In genomic region chr5:132491368-132492364, GRCh38 we compare ENCODE assay signal across 9 cellular contexts. TPM values are rescaled to one million over a fixed set of nuclear protein-coding genes. Genes with fewer than 3 reads are reported as not detected.
A peak's percentile ranks its signal among the peaks of the same experiment; 100 is the strongest.
DNase-seq lines count a peak whose midpoint lies in the region; ATAC-seq and TF ChIP-seq lines count a peak whose summit lies in the region.
"Had no signal": no experiment of that assay in that cellular context is flagged by ENCODE, and none has a peak within 500 bp of the region (broad histone marks: within the 10 kb centered on the region; RNA-seq: fewer than 3 reads in every experiment).

No MANE protein-coding gene starts in this region.

- peak overlapping the region; percentile 72 for H3K4me3 ChIP-seq in GM06990 (replicated peaks; ENCODE audit: low read depth, low read length)
- peak overlapping the region; percentile 45 for H3K4me3 ChIP-seq in HEK293 (ENCODE audit: low read depth, low read length)
- H3K4me3 ChIP-seq in Panc1 (ENCODE audit: low read depth in 2 of 2, low read length in 2 of 2), result peak overlapping the region; percentile 83 to 88
- H3K4me3 ChIP-seq in choroid plexus epithelial cell (ENCODE audit: low read depth, low read length), result peak overlapping the region; percentile 94
- H3K4me3 ChIP-seq in mucosa of stomach (ENCODE audit: low read length), result peak overlapping the region; percentile 52

- POLR2A ChIA-PET in HEK293 (lab: Yijun Ruan, JAX) (interaction anchor here (0.6 to 2.6 kb wide), 20 partner anchors 9 to 199 kb away, joined by 3 to 27 read pairs (median 8); partner anchors contain the start of gene SLC22A4), Panc1 (lab: Charles Lee) (interaction anchor here (0.7 kb wide), 1 partner anchor 14 kb away, joined by 3 read pairs; no protein-coding TSS in a partner anchor)

- CTCF ChIA-PET in HEK293 (lab: Yijun Ruan, JAX), result interaction anchor here (0.6 to 2.6 kb wide), 8 partner anchors 9 to 229 kb away, joined by 3 to 12 read pairs (median 3); no protein-coding TSS in a partner anchor
- CTCF ChIA-PET in Panc1 (lab: Charles Lee), result no interaction called here

- H3K4me1 ChIP-seq in HEK293 (ENCODE audit: control insufficient read depth, insufficient read depth, low read length), result peaks cover 6% of the 10 kb centered on the region
- H3K4me1 ChIP-seq in Panc1 (ENCODE audit: control insufficient read depth, insufficient read depth, low read length), result peaks cover 26% of the 10 kb centered on the region
- H3K4me1 ChIP-seq in mucosa of stomach (ENCODE audit: control insufficient read depth, insufficient read depth, low read length), result peaks cover 45% of the 10 kb centered on the region

- DNase-seq in GM06990 (ENCODE audit: extremely low read depth, insufficient read length) (no peak), Panc1 (ENCODE audit: low read depth, low spot score) (no peak), choroid plexus epithelial cell (ENCODE audit: low read depth) (no peak), GM03348 (ENCODE audit: low spot score) (no peak), NCI-H345 treated with DMSO at 0.1 percent for 48 hours (lab: John Stamatoyannopoulos, UW; ENCODE audit: unreplicated experiment) (no peak), NCI-H2196 (lab: John Stamatoyannopoulos, UW; ENCODE audit: unreplicated experiment) (no peak)

- peak; percentile 6 for ATAC-seq in Panc1

- peaks cover 17% of the 10 kb centered on the region for H3K36me3 ChIP-seq in GM06990 (ENCODE audit: control insufficient read depth, insufficient read depth, low read length)
- peaks cover 0 to 24% of the 10 kb centered on the region in 2 experiments; a peak in 1 of 3 replicates for H3K36me3 ChIP-seq in HEK293 (ENCODE audit: control insufficient read depth in 2 of 2, insufficient read depth in 1 of 2, low read length in 2 of 2)
- H3K36me3 ChIP-seq in Panc1 (ENCODE audit: control insufficient read depth, insufficient read depth, low read length), result no peaks in the 10 kb centered on the region; the same call in 1 of the 2 replicates
- peaks cover 13% of the 10 kb centered on the region for H3K36me3 ChIP-seq in mucosa of stomach (ENCODE audit: control insufficient read depth, insufficient read depth, low read length)

- H3K27me3 ChIP-seq in GM06990 (replicated peaks; ENCODE audit: control insufficient read depth, insufficient read depth, low read length) (no peaks in the 10 kb centered on the region), Panc1 (ENCODE audit: control insufficient read depth, insufficient read depth, low read length) (no peaks in the 10 kb centered on the region), mucosa of stomach (ENCODE audit: control insufficient read depth, insufficient read depth, low read length) (no peaks in the 10 kb centered on the region)

- intact Hi-C loops in Panc1 (cut with micrococcal nuclease; ENCODE audit: unreplicated experiment), result loop anchor here (10.0 kb wide), 1 partner anchor 427 kb away; the partner anchor contains the start of gene IL3

- H3K9me3 ChIP-seq in HEK293 (ENCODE audit: control insufficient read depth, insufficient read depth, low read depth, low read length) (no peaks in the 10 kb centered on the region), Panc1 (ENCODE audit: control insufficient read depth, insufficient read depth, low read depth, low read length) (no peaks in the 10 kb centered on the region), mucosa of stomach (ENCODE audit: control insufficient read depth, low read length) (no peaks in the 10 kb centered on the region)

- BruUV-seq in Panc1 (replicated peaks; lab: Mats Ljungman, UMichigan), result no TSS peak

- no peak for TF ChIP-seq CTCF in GM06990 (IDR thresholded peaks at IDR 0.05; ENCODE audit: insufficient read depth, low read length, poor library complexity, severe bottlenecking)
- no peak for TF ChIP-seq CTCF in HEK293 (tag by site-specific recombination; IDR thresholded peaks at IDR 0.05)
- no peak for TF ChIP-seq CTCF in Panc1 (IDR thresholded peaks at IDR 0.05)
- TF ChIP-seq CTCF in choroid plexus epithelial cell (conservative IDR thresholded peaks at IDR 0.05; ENCODE audit: low read depth, low read length), result no peak

- H3K9ac ChIP-seq in mucosa of stomach (ENCODE audit: low read length), result peak overlapping the region; percentile 80

- in situ Hi-C loops in Panc1 (cut with HindIII; ENCODE audit: low pct_unique_long_range_greater_than_20kb, low sequenced_read_pairs), result loop anchor here (25.0 kb wide), 1 partner anchor 104 kb away; no protein-coding TSS in a partner anchor

- H3K27ac ChIP-seq in HEK293 (ENCODE audit: extremely low read depth, low read depth, low read length) (peak overlapping the region; percentile 44; the same call in 1 of the 2 replicates), Panc1 (ENCODE audit: low read length) (peak overlapping the region; percentile 89)

TF ChIP-seq in HEK293, 187 proteins besides CTCF, POLR2A, EP300 and RAD21:
- TF ChIP-seq MZF1 (tag by site-specific recombination; IDR thresholded peaks at IDR 0.05; ENCODE audit: borderline replicate concordance), result no peak
- no peak for TF ChIP-seq MEIS1 (CRISPR knock-in tag; IDR thresholded peaks at IDR 0.05; ENCODE audit: borderline replicate concordance)
- no peak for TF ChIP-seq ZNF121 (tag by site-specific recombination; IDR thresholded peaks at IDR 0.05)
- no peak for TF ChIP-seq ZBTB8A (tag by site-specific recombination; IDR thresholded peaks at IDR 0.05)
- TF ChIP-seq ZNF707 (tag by site-specific recombination; IDR thresholded peaks at IDR 0.05), result no peak
- no peak for TF ChIP-seq GLIS1 (tag by site-specific recombination; IDR thresholded peaks at IDR 0.05)
- no peak for TF ChIP-seq ZNF629 (tag by site-specific recombination; IDR thresholded peaks at IDR 0.05)
- no peak for TF ChIP-seq ZNF555 (tag by site-specific recombination; conservative IDR thresholded peaks at IDR 0.05)

RNA-seq across cellular contexts. Expression of gene IRF1, which starts 1.1 kb away (rescaled TPM):
- 48.9 TPM for total RNA-seq in Panc1 (2021; ENCODE audit: unreplicated experiment)
- polyA plus RNA-seq in Panc1 (2012; ENCODE audit: insufficient read length), result 46.4 TPM

RNA-seq across cellular contexts. Expression of gene IL5, which starts 51.7 kb away (rescaled TPM):
- total RNA-seq in Panc1 (2021; ENCODE audit: unreplicated experiment), result not detected
- polyA plus RNA-seq in Panc1 (2012; ENCODE audit: insufficient read length), result not detected
- total RNA-seq: LHCN-M2 had no signal
